ENCODE assay signal across 8 cellular contexts in the genomic region with DNA sequence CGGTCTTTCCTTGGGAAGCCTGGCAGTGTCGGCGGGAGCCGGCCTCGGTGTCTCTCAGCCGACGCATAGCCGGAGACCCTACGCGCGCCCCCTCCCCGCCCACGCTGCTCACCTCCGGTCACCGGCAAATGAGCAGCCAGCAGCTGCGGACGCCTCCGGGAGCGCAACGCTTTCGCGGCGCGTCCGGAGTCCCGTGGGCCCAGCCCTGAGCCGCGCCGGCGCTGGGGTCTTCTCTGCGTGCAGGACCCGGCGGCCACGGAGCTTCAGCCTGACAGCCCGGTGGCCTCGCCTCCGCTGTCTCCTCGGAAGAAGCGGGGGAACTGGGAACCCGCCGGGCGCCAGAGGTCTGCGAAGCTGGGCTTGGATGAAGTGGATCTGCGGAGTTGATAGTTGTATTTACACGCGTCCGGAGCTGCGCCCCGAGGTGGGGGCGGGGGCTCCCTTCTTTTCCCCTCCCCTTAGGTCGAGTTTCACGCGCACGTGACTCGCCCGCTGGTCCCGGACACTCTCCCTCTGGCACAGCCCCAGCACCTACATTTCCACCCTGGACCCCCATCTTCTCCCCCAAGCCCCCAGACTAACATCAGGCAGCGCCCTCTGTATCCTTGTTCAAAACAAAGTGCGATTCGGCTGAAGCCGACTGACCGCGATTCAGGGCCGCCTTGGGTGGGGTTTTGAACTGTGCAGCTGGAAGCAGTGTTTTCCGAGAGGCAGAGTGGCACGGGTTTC. TPM values are rescaled to one million over a fixed set of nuclear protein-coding genes. Genes with fewer than 3 reads are reported as not detected.
DNase-seq lines count a peak whose midpoint lies in the region; ATAC-seq and TF ChIP-seq lines count a peak whose summit lies in the region.

Gene SLC43A1, minus strand, starts transcription at position 371 of the 729 bp plus-strand sequence. CDS start 1,591 bp downstream, outside the sequence.

- DNase-seq in AG10803 (ENCODE audit: low read depth) (peak; percentile 50), SJSA1 (ENCODE audit: low read depth in 1 of 2, low spot score in 2 of 2) (peak; percentile 55), astrocyte of the spinal cord (ENCODE audit: low read depth, low spot score) (peak; percentile 69), iPS-NIHi11 (ENCODE audit: low spot score) (peak; percentile 63), NCI-H1694 (lab: John Stamatoyannopoulos, UW) (no peak)
- peak; percentile 43 for DNase-seq in stimulated activated CD4-positive, alpha-beta T cell treated with anti-CD3 and anti-CD28 coated beads, Interleukin-12 subunit alpha, Interleukin-12 subunit beta, amount 100 ng/mL, for 4 hours

- TF ChIP-seq CTCF in AG10803 (conservative IDR thresholded peaks at IDR 0.05; ENCODE audit: low read length), result peak; percentile 16; the same call in 1 of the 2 replicates
- no peak for TF ChIP-seq CTCF in astrocyte of the spinal cord (IDR thresholded peaks at IDR 0.05; ENCODE audit: low read depth, low read length)

- no peak within 1 kb of the TSS for H3K27ac ChIP-seq in SJSA1

- H3K4me3 ChIP-seq in AG10803 (ENCODE audit: low read length) (peak within 1 kb of the TSS; percentile 85), SJSA1 (peak within 1 kb of the TSS; percentile 71), astrocyte of the spinal cord (ENCODE audit: low read depth, low read length) (peak within 1 kb of the TSS; percentile 71)

- in situ Hi-C loops in astrocyte of the spinal cord (cut with HindIII; ENCODE audit: low sequenced_read_pairs), result no loop called here

- peaks cover 13% of the 10 kb centered on the region for H3K4me1 ChIP-seq in SJSA1 (replicated peaks)

- H3K9me3 ChIP-seq in SJSA1 (replicated peaks), result 0 out of 2 replicates have a peak, but pooled peaks cover 2% of the 10 kb centered on the region

- ATAC-seq in GM18909 (IDR thresholded peaks at IDR 0.05; ENCODE audit: poor library complexity, unreplicated experiment) (peak; percentile 46), HG03175 (IDR thresholded peaks at IDR 0.05; ENCODE audit: unreplicated experiment) (peak; percentile 42)

- H3K36me3 ChIP-seq in SJSA1, result 0 out of 2 replicates have a peak, but pooled peaks cover 6% of the 10 kb centered on the region

- H3K27me3 ChIP-seq in SJSA1 (replicated peaks), result no peaks in the 10 kb centered on the region

RNA-seq across cellular contexts. Expression of gene SLC43A1, which starts in this region (rescaled TPM):
- total RNA-seq in SJSA1 (2014; rRNA removed; shearing (Covaris generic)), result 6.0 and 6.4 TPM in 2 replicates
